ENCODE assay signal across 1 cellular context in the genomic region with DNA sequence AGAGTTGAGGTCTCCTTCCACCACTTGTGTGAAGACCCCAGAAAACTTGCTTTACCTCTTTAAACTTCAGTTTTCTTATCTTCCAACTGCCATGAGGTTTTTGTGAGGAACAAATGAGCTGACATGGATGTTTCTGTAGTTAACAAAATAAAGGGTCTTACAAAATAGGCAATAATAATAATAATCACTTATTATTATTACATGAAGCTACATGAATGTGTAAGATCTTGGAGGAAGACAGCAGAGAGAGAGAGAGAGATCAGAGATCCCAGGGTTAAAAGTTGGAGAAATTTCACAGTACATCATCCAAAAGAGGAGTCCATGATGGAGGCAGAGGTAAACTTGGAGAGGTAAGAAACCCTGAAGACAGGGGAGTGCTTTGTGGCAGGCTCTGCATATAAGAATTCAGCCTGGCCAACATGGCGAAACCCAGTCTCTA.
TF ChIP-seq lines count a peak whose summit lies in the region.

No MANE protein-coding gene starts in this region.

TF ChIP-seq in K562, 482 proteins besides CTCF, POLR2A, EP300 and RAD21:
- 0 out of 2 replicates have a peak, but pooled peaks have one; percentile 24 for TF ChIP-seq MYNN (IDR thresholded peaks at IDR 0.05)
- no peak for TF ChIP-seq MYNN (CRISPR knock-in tag; IDR thresholded peaks at IDR 0.05)
- TF ChIP-seq ZNF316 (IDR thresholded peaks at IDR 0.05) = peak; percentile 74
- TF ChIP-seq ZNF583 (CRISPR knock-in tag; IDR thresholded peaks at IDR 0.05) = no peak
- TF ChIP-seq C11orf30 (IDR thresholded peaks at IDR 0.05; ENCODE audit: low read depth) = peak; percentile 39; the same call in 1 of the 2 replicates
- 0 out of 2 replicates have a peak, but pooled peaks have one; percentile 14 for TF ChIP-seq GABPB1 (CRISPR knock-in tag; IDR thresholded peaks at IDR 0.05)
- peak; percentile 55; the same call in 1 of the 2 replicates for TF ChIP-seq LCOR (CRISPR knock-in tag; IDR thresholded peaks at IDR 0.05)
- no peak for TF ChIP-seq SMARCB1 (IDR thresholded peaks at IDR 0.05; ENCODE audit: insufficient read length, low read depth)
- 0 out of 2 replicates have a peak, but pooled peaks have one; percentile 24 for TF ChIP-seq ZFX (CRISPR knock-in tag; IDR thresholded peaks at IDR 0.05)
